9 cellular contexts compared by ENCODE assay signal in the genomic region with DNA sequence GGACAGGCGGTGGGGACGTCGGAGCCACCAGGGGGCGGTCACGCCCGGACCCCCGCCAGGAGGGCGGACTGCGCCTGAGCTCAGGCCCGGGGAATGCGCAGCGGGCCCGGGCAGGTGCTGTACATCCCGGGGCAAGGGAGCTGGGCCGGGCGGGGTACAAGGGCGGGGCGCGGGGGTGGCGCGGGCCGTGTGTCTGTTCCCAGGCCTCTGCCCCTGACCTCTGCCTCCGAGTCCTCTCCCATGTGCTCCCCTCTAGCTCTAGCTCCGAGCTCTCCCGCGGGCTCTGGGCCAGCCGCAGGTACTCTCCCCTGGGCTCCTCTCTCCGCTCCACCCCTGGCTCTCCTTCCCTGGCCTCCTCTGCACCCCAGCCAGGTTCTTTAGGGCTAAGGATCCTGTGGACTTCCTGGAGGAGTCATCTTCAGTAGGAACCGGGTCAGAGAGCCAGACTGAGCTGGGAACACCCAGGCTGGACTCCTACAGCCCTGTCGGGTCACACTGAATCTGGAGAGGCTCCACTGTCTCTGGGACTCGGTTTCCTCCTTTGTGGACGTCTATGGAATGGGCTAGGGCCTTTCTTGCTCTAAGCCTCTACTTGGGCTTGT. TPM values are rescaled to one million over a fixed set of nuclear protein-coding genes. Genes with fewer than 3 reads are reported as not detected.
DNase-seq lines count a peak whose midpoint lies in the region; ATAC-seq and TF ChIP-seq lines count a peak whose summit lies in the region.
"Had no signal": no experiment of that assay in that cellular context is flagged by ENCODE, and none has a peak within 500 bp of the region (broad histone marks: within the 10 kb centered on the region; RNA-seq: fewer than 3 reads in every experiment).

No MANE protein-coding gene starts in this region.

- no CpG with 5 or more reads among the region's 32 CpGs for WGBS in H9 (ENCODE audit: extremely low coverage, insufficient read length, low lambda C conversion rate)
- WGBS in body of pancreas, 2 donors, result 10 to 30% methylated on average over 9 to 32 of the region's 32 CpGs

- H4K8ac ChIP-seq in H9 (replicated peaks; ENCODE audit: insufficient read length, low read depth, low read length), result no peak overlapping the region

- H3K14ac ChIP-seq in H9 (ENCODE audit: insufficient read depth, low read length), result no peak overlapping the region

- no peak overlapping the region for H3K23ac ChIP-seq in H9 (ENCODE audit: insufficient read length, low read depth, low read length)

- H3K23me2 ChIP-seq in H9 (ENCODE audit: insufficient read length, low read depth, low read length, poor library complexity, severe bottlenecking), result peaks cover 24% of the 10 kb centered on the region

- no peaks in the 10 kb centered on the region; a peak in 1 of 5 replicates for H3K9me3 Mint-ChIP-seq in H9

- H2BK12ac ChIP-seq in H9 (ENCODE audit: insufficient read length, low read depth, low read length), result no peak overlapping the region

- H3K27ac ChIP-seq in H9 (ENCODE audit: insufficient read length, low read depth, low read length) (no peak overlapping the region), body of pancreas (peak overlapping the region; percentile 41 to 96 (median 78)), lower lobe of right lung (peak overlapping the region; percentile 93)
- H3K27ac ChIP-seq: ovary had no signal

- TF ChIP-seq CTCF in H9 (conservative IDR thresholded peaks at IDR 0.05) (peak; percentile 85), body of pancreas (IDR thresholded peaks at IDR 0.05) (peak in 5 of 7 experiments; percentile 41 to 79 (median 48)), lower lobe of right lung (IDR thresholded peaks at IDR 0.05) (peak; percentile 58)

- ATAC-seq in body of pancreas (peak; percentile 4), lower lobe of right lung (peak in 1 of 2 donors; percentile 20), HG02973 (IDR thresholded peaks at IDR 0.05; ENCODE audit: unreplicated experiment) (no peak), HG02610 (IDR thresholded peaks at IDR 0.05; ENCODE audit: unreplicated experiment) (no peak), HG03378 (IDR thresholded peaks at IDR 0.05; ENCODE audit: unreplicated experiment) (no peak), HG02588 (IDR thresholded peaks at IDR 0.05; ENCODE audit: unreplicated experiment) (no peak)

- peak overlapping the region; percentile 38 to 68; a peak in 4 of 5 replicates for H3K4me3 Mint-ChIP-seq in H9

- no peaks in the 10 kb centered on the region for H4K20me1 ChIP-seq in H9 (ENCODE audit: control insufficient read depth, insufficient read depth, insufficient read length)

- no peak overlapping the region for H2BK120ac ChIP-seq in H9 (ENCODE audit: low read depth, low read length, poor library complexity, severe bottlenecking)

- no peak overlapping the region for H3K56ac ChIP-seq in H9 (ENCODE audit: insufficient read length, low read depth, low read length)

- no peak overlapping the region for H3T11ph ChIP-seq in H9 (ENCODE audit: low read length)

- no peak overlapping the region for H3K4ac ChIP-seq in H9 (ENCODE audit: low read depth, low read length)

- H2AFZ ChIP-seq in H9 (ENCODE audit: low read length), result no peak overlapping the region

- H3K9ac ChIP-seq in H9 (ENCODE audit: extremely low read depth, insufficient read length, low read length), result no peak overlapping the region

- H2AK5ac ChIP-seq in H9 (ENCODE audit: insufficient read length, low read length), result no peak overlapping the region

- H3K36me3 Mint-ChIP-seq in H9 (ENCODE audit: insufficient read depth in 1 of 3, low read depth in 3 of 3), result peaks cover 0 to 2% (median 2%) of the 10 kb centered on the region in 3 experiments; a peak in 3 of 7 replicates

- H3K4me1 Mint-ChIP-seq in H9, result peaks cover 26 to 32% of the 10 kb centered on the region in 2 experiments

- peaks cover 4% of the 10 kb centered on the region; the same call in 1 of the 2 replicates for H3K27me3 Mint-ChIP-seq in H9 (ENCODE audit: low read depth)

- H3K4me3 ChIP-seq in body of pancreas (no peak overlapping the region), lower lobe of right lung (peak overlapping the region; percentile 28)
- H3K4me3 ChIP-seq: ovary had no signal

- H3K4me2 ChIP-seq in H9 (ENCODE audit: insufficient read depth, insufficient read length, low read length), result no peak overlapping the region

- H3K18ac ChIP-seq in H9 (ENCODE audit: insufficient read length, low read depth, low read length), result no peak overlapping the region

- H3K27me3 ChIP-seq in H9 (ENCODE audit: insufficient read depth, low read length), result no peaks in the 10 kb centered on the region; the same call in 1 of the 2 replicates
- no peaks in the 10 kb centered on the region for H3K27me3 ChIP-seq in body of pancreas
- H3K27me3 ChIP-seq in lower lobe of right lung (ENCODE audit: low read depth), result peaks cover 4% of the 10 kb centered on the region
- H3K27me3 ChIP-seq: ovary had no signal

- H3K4me1 ChIP-seq in H9 (ENCODE audit: insufficient read depth, low read length), result peaks cover 7% of the 10 kb centered on the region; the same call in 1 of the 2 replicates
- H3K4me1 ChIP-seq in body of pancreas, result peaks cover 44% of the 10 kb centered on the region
- H3K4me1 ChIP-seq in lower lobe of right lung, result peaks cover 59% of the 10 kb centered on the region

- H3K27ac Mint-ChIP-seq in H9, result no peak overlapping the region

- H3K79me1 ChIP-seq in H9 (ENCODE audit: insufficient read depth, low read depth, low read length, poor library complexity, severe bottlenecking), result no peaks in the 10 kb centered on the region

- H2BK15ac ChIP-seq in H9 (ENCODE audit: low read depth, low read length), result no peak overlapping the region

- no peaks in the 10 kb centered on the region for H3K36me3 ChIP-seq in body of pancreas (replicated peaks in 1 of 2; ENCODE audit: insufficient read depth in 1 of 2, low read depth in 2 of 2)
- H3K36me3 ChIP-seq in lower lobe of right lung, result no peaks in the 10 kb centered on the region
- H3K36me3 ChIP-seq: ovary had no signal

- H3K79me2 ChIP-seq in H9 (ENCODE audit: insufficient read depth, low read length), result no peaks in the 10 kb centered on the region; the same call in 1 of the 2 replicates

- no peak overlapping the region for H4K91ac ChIP-seq in H9 (ENCODE audit: insufficient read length, low read depth, low read length)

- intact Hi-C loops in body of pancreas (cut with DNase I) (no loop called here), lower lobe of right lung (cut with DNase I) (no loop called here)

- no peak overlapping the region for H2BK20ac ChIP-seq in H9 (ENCODE audit: low read depth, low read length, poor library complexity, severe bottlenecking)

- peak; percentile 92 for DNase-seq in 8988T
- DNase-seq in H9, result peak; percentile 85
- DNase-seq in body of pancreas, result peak; percentile 65 to 77 (median 70)
- peak; percentile 69 for DNase-seq in lower lobe of right lung

- no peak overlapping the region for H4K5ac ChIP-seq in H9 (ENCODE audit: insufficient read length, low read depth, low read length)

- no peak overlapping the region for H2BK5ac ChIP-seq in H9 (ENCODE audit: insufficient read length, low read length)

- no peak for TF ChIP-seq POLR2A in body of pancreas (IDR thresholded peaks at IDR 0.05)

- H3K9me3 ChIP-seq in H9 (ENCODE audit: control insufficient read depth, low read depth, low read length) (no peaks in the 10 kb centered on the region), body of pancreas (no peaks in the 10 kb centered on the region), lower lobe of right lung (no peaks in the 10 kb centered on the region)
- H3K9me3 ChIP-seq: ovary had no signal

RNA-seq across cellular contexts. Expression of a gene that starts 2.3 kb away (rescaled TPM):
- 40.4 and 42.6 TPM in 2 replicates for total RNA-seq in H9 (2021)
- 10 to 100 TPM; 26.4 to 32.9 TPM for total RNA-seq in body of pancreas
- 43.8 TPM for total RNA-seq in lower lobe of right lung

RNA-seq across cellular contexts. Expression of a gene that starts 3.9 kb away (rescaled TPM):
- total RNA-seq in H9 (2021) (43.4 and 48.7 TPM in 2 replicates), body of pancreas (1 to 10 TPM; 1.8 to 2.0 TPM), lower lobe of right lung (4.5 TPM)

RNA-seq across cellular contexts. Expression of a gene that starts 21.1 kb away (rescaled TPM):
- total RNA-seq in H9 (2021) (62.4 and 66.7 TPM in 2 replicates), body of pancreas (10 to 100 TPM; 91.3 to 97.9 TPM), lower lobe of right lung (41.6 TPM)

RNA-seq across cellular contexts. Expression of a gene that starts 32.2 kb away (rescaled TPM):
- 94.4 and 98.7 TPM in 2 replicates for total RNA-seq in H9 (2021)
- 10 to 100 TPM in 1 of 2 donors, 1 to 10 TPM in 1; 7.8 to 29.3 TPM for total RNA-seq in body of pancreas
- 14.0 TPM for total RNA-seq in lower lobe of right lung
